30 cellular contexts compared by ENCODE assay signal in genomic region chr2:96389728-96390127, GRCh38. TPM values are rescaled to one million over a fixed set of nuclear protein-coding genes. Genes with fewer than 3 reads are reported as not detected.
DNase-seq lines count a peak whose midpoint lies in the region; ATAC-seq, FAIRE-seq and TF ChIP-seq lines count a peak whose summit lies in the region.
"Had no signal": no experiment of that assay in that cellular context is flagged by ENCODE, and none has a peak within 500 bp of the region (broad histone marks: within the 10 kb centered on the region; RNA-seq: fewer than 3 reads in every experiment).

No MANE protein-coding gene starts in this region.

- H3K4me1 ChIP-seq in GM23338 (ENCODE audit: insufficient read depth) (no peaks in the 10 kb centered on the region), GM12878 (ENCODE audit: control insufficient read depth, insufficient read depth, low read length) (no peaks in the 10 kb centered on the region), PC-9 (replicated peaks; ENCODE audit: insufficient read depth) (no peaks in the 10 kb centered on the region), mucosa of descending colon (ENCODE audit: low read depth) (no peaks in the 10 kb centered on the region)
- no peaks in the 10 kb centered on the region for H3K4me1 ChIP-seq in naive thymus-derived CD4-positive, alpha-beta T cell (ENCODE audit: control insufficient read depth in 2 of 2, insufficient read depth in 2 of 2, low read length in 2 of 2)
- H3K4me1 ChIP-seq: esophagus muscularis mucosa, left lung, parathyroid adenoma, sigmoid colon, tibial artery had no signal

- H3K9me3 Mint-ChIP-seq in CD4-positive, alpha-beta T cell = no peaks in the 10 kb centered on the region
- peaks cover 2% of the 10 kb centered on the region; the same call in 2 of the 3 replicates for H3K9me3 Mint-ChIP-seq in GM23338
- peaks cover 0 to 5% (median 0%) of the 10 kb centered on the region in 11 donors for H3K9me3 Mint-ChIP-seq in naive thymus-derived CD4-positive, alpha-beta T cell
- H3K9me3 Mint-ChIP-seq: activated CD4-positive, alpha-beta T cell treated with anti-CD3 and anti-CD28 coated beads, Interleukin-2, amount 10 ng/mL, durations not matched to agents 7 days and 5 days; stimulated activated naive CD8-positive, alpha-beta T cell treated with anti-CD3 and anti-CD28 coated beads, Interleukin-15, Interleukin-2, amounts not matched to agents 100 ng/mL and 50 ng/mL, for 24 hours had no signal

- intact Hi-C loops in CD4-positive, alpha-beta T cell (cut with DNase I, micrococcal nuclease) = no loop called here
- intact Hi-C loops in GM12878 (cut with micrococcal nuclease; ENCODE audit: unreplicated experiment) = no loop called here
- intact Hi-C loops in naive thymus-derived CD4-positive, alpha-beta T cell (cut with micrococcal nuclease) = no loop called here
- intact Hi-C loops in PC-9 (cut with micrococcal nuclease; ENCODE audit: unreplicated experiment) = no loop called here
- intact Hi-C loops in mucosa of descending colon (cut with DNase I, micrococcal nuclease) = no loop called here

- H4K20me1 ChIP-seq in GM23338 (replicated peaks; ENCODE audit: insufficient read depth) (no peaks in the 10 kb centered on the region), GM12878 (ENCODE audit: control insufficient read depth, insufficient read depth) (no peaks in the 10 kb centered on the region), PC-9 (ENCODE audit: insufficient read depth) (no peaks in the 10 kb centered on the region)

- peak; percentile 63 for ATAC-seq in CD4-positive, alpha-beta T cell (ENCODE audit: poor library complexity)
- no peak for ATAC-seq in GM23338
- peak; percentile 48 for ATAC-seq in GM12878
- ATAC-seq in naive thymus-derived CD4-positive, alpha-beta T cell = peak; percentile 58
- no peak for ATAC-seq in mucosa of descending colon
- no peak for ATAC-seq in GM21576 (IDR thresholded peaks at IDR 0.05; ENCODE audit: unreplicated experiment)
- ATAC-seq: left lung, Right ventricle myocardium inferior had no signal

- no peak overlapping the region for H3K27ac ChIP-seq in CD4-positive, alpha-beta T cell (ENCODE audit: low read depth, low read length)
- no peak overlapping the region for H3K27ac ChIP-seq in GM23338 (ENCODE audit: low read depth)
- no peak overlapping the region for H3K27ac ChIP-seq in GM12878 (ENCODE audit: control insufficient read depth, insufficient read depth)
- H3K27ac ChIP-seq in naive thymus-derived CD4-positive, alpha-beta T cell (ENCODE audit: low read depth, low read length) = no peak overlapping the region
- no peak overlapping the region for H3K27ac ChIP-seq in PC-9
- H3K27ac ChIP-seq: esophagus muscularis mucosa, HL-60, left lung, parathyroid adenoma, sigmoid colon, tibial artery had no signal

- H3K27me3 Mint-ChIP-seq in CD4-positive, alpha-beta T cell = no peaks in the 10 kb centered on the region
- H3K27me3 Mint-ChIP-seq in GM23338 (ENCODE audit: insufficient read depth, low read depth, poor library complexity) = peaks cover 5% of the 10 kb centered on the region
- H3K27me3 Mint-ChIP-seq in naive thymus-derived CD4-positive, alpha-beta T cell = peaks cover 0 to 5% (median 0%) of the 10 kb centered on the region in 5 donors
- H3K27me3 Mint-ChIP-seq: CD4-positive, CD25-positive, alpha-beta regulatory T cell; stimulated activated naive CD8-positive, alpha-beta T cell treated with anti-CD3 and anti-CD28 coated beads, Interleukin-15, Interleukin-2, amounts not matched to agents 100 ng/mL and 50 ng/mL, for 24 hours had no signal

- no peak for TF ChIP-seq POLR2A in GM12878 (IDR thresholded peaks at IDR 0.05; ENCODE audit: low read depth, low read length)

- peaks cover 4% of the 10 kb centered on the region; the same call in 1 of the 2 replicates for H3K9me2 ChIP-seq in GM23338 (ENCODE audit: insufficient read depth)
- no peaks in the 10 kb centered on the region for H3K9me2 ChIP-seq in PC-9 (ENCODE audit: insufficient read depth)

- H3K36me3 ChIP-seq in GM23338 (ENCODE audit: insufficient read depth) (no peaks in the 10 kb centered on the region), GM12878 (ENCODE audit: control insufficient read depth in 2 of 2, insufficient read depth in 2 of 2, low read length in 1 of 2) (no peaks in the 10 kb centered on the region), PC-9 (ENCODE audit: low read depth) (no peaks in the 10 kb centered on the region), mucosa of descending colon (ENCODE audit: low read depth) (no peaks in the 10 kb centered on the region)
- no peaks in the 10 kb centered on the region for H3K36me3 ChIP-seq in naive thymus-derived CD4-positive, alpha-beta T cell (ENCODE audit: control insufficient read depth in 2 of 3, insufficient read depth in 3 of 3, low read length in 3 of 3)
- H3K36me3 ChIP-seq: esophagus muscularis mucosa, left lung, sigmoid colon, tibial artery had no signal

- H3K4me3 ChIP-seq in GM23338 (no peak overlapping the region), GM12878 (no peak overlapping the region), PC-9 (no peak overlapping the region), mucosa of descending colon (no peak overlapping the region)
- H3K4me3 ChIP-seq in naive thymus-derived CD4-positive, alpha-beta T cell (ENCODE audit: low read length) = no peak overlapping the region
- H3K4me3 ChIP-seq: esophagus muscularis mucosa, left lung, sigmoid colon, tibial artery had no signal

- no peak for TF ChIP-seq CTCF in CD4-positive, alpha-beta T cell (IDR thresholded peaks at IDR 0.05)
- TF ChIP-seq CTCF in GM23338 (conservative IDR thresholded peaks at IDR 0.05; ENCODE audit: low read depth in 2 of 2) (no peak), GM12878 (IDR thresholded peaks at IDR 0.05 in 2 of 3, conservative IDR thresholded peaks at IDR 0.05 in 1 of 3; ENCODE audit: control insufficient read depth in 2 of 3, extremely low read depth in 1 of 3, insufficient read depth in 1 of 3, low read depth in 3 of 3, low read length in 3 of 3) (no peak), PC-9 (conservative IDR thresholded peaks at IDR 0.05) (no peak), mucosa of descending colon (IDR thresholded peaks at IDR 0.05) (no peak)

- POLR2A ChIA-PET in CD4-positive, alpha-beta T cell (lab: Charles Lee) = no interaction called here
- POLR2A ChIA-PET in GM12878 (lab: Charles Lee) (interaction anchor here (1.1 kb wide), 1 partner anchor 138 kb away, joined by 3 read pairs; no protein-coding TSS in a partner anchor), PC-9 (lab: Charles Lee; ENCODE audit: unreplicated experiment) (no interaction called here)
- POLR2A ChIA-PET in naive thymus-derived CD4-positive, alpha-beta T cell (lab: Charles Lee) = interaction anchor here (0.6 kb wide), 1 partner anchor 95 kb away, joined by 3 read pairs; no protein-coding TSS in a partner anchor

- H2AFZ ChIP-seq in GM23338 (peak overlapping the region; percentile 32; the same call in 1 of the 2 replicates), GM12878 (ENCODE audit: control insufficient read depth, low read depth, low read length) (peak overlapping the region; percentile 11; the same call in 1 of the 2 replicates), PC-9 (no peak overlapping the region)
- H2AFZ ChIP-seq: parathyroid adenoma had no signal

- H3K4me3 Mint-ChIP-seq in CD4-positive, alpha-beta T cell = no peak overlapping the region
- no peak overlapping the region for H3K4me3 Mint-ChIP-seq in GM23338
- no peak overlapping the region for H3K4me3 Mint-ChIP-seq in naive thymus-derived CD4-positive, alpha-beta T cell
- H3K4me3 Mint-ChIP-seq: activated CD4-positive, alpha-beta T cell treated with anti-CD3 and anti-CD28 coated beads, Interleukin-2, amount 10 ng/mL, durations not matched to agents 7 days and 5 days; CD4-positive, CD25-positive, alpha-beta regulatory T cell; nephron progenitor cell; stimulated activated naive CD8-positive, alpha-beta T cell treated with anti-CD3 and anti-CD28 coated beads, Interleukin-15, Interleukin-2, amounts not matched to agents 100 ng/mL and 50 ng/mL, for 24 hours had no signal

- no TSS peak for BruUV-seq in GM12878 (replicated peaks; lab: Mats Ljungman, UMichigan)
- no TSS peak for BruUV-seq in PC-9 (replicated peaks; lab: Mats Ljungman, UMichigan)

- H3K9ac ChIP-seq in GM12878 (ENCODE audit: control insufficient read depth, insufficient read depth, low read length) = no peak overlapping the region
- H3K9ac ChIP-seq: parathyroid adenoma had no signal

- H3K36me3 Mint-ChIP-seq in CD4-positive, alpha-beta T cell (ENCODE audit: low read depth) = no peaks in the 10 kb centered on the region
- no peaks in the 10 kb centered on the region for H3K36me3 Mint-ChIP-seq in GM23338 (ENCODE audit: low read depth)
- H3K36me3 Mint-ChIP-seq in naive thymus-derived CD4-positive, alpha-beta T cell = peaks cover 0 to 3% (median 0%) of the 10 kb centered on the region in 5 donors
- H3K36me3 Mint-ChIP-seq: CD4-positive, CD25-positive, alpha-beta regulatory T cell had no signal

- in situ Hi-C loops in GM12878 (cut with MboI) = no loop called here

- SMC1A ChIA-PET in GM12878 (lab: Charles Lee; ENCODE audit: uncharacterized antibody, unreplicated experiment) = interaction anchor here (1.0 to 1.3 kb wide), 2 partner anchors 17 to 121 kb away, joined by 3 read pairs; no protein-coding TSS in a partner anchor

- no peak overlapping the region for H3K27ac Mint-ChIP-seq in CD4-positive, alpha-beta T cell
- H3K27ac Mint-ChIP-seq in GM23338 = no peak overlapping the region
- H3K27ac Mint-ChIP-seq in naive thymus-derived CD4-positive, alpha-beta T cell = peak overlapping the region in 3 of 9 donors; percentile 43 to 58 (median 53)
- H3K27ac Mint-ChIP-seq: activated CD4-positive, alpha-beta T cell treated with anti-CD3 and anti-CD28 coated beads, Interleukin-2, amount 10 ng/mL, durations not matched to agents 7 days and 5 days; nephron progenitor cell; stimulated activated naive CD8-positive, alpha-beta T cell treated with anti-CD3 and anti-CD28 coated beads, Interleukin-15, Interleukin-2, amounts not matched to agents 100 ng/mL and 50 ng/mL, for 24 hours had no signal

- H3K79me2 ChIP-seq in GM23338 (replicated peaks; ENCODE audit: insufficient read depth) = no peaks in the 10 kb centered on the region
- H3K79me2 ChIP-seq in GM12878 (ENCODE audit: control insufficient read depth, insufficient read depth, low read length) = no peaks in the 10 kb centered on the region
- H3K79me2 ChIP-seq in PC-9 (ENCODE audit: low read depth) = no peaks in the 10 kb centered on the region
- H3K79me2 ChIP-seq: parathyroid adenoma had no signal

- 35% methylated on average over 4 of the region's 4 CpGs for WGBS in GM12878 (ENCODE audit: insufficient coverage, insufficient replicate concordance, low lambda C conversion rate, missing lambda C conversion rate)

- no peaks in the 10 kb centered on the region for H3F3A ChIP-seq in GM23338 (replicated peaks; ENCODE audit: low read depth)
- H3F3A ChIP-seq in PC-9 (ENCODE audit: insufficient read depth, low read depth) = 0 out of 2 replicates have a peak, but pooled peaks cover 6% of the 10 kb centered on the region

- H3K4me2 ChIP-seq in GM23338 = no peak overlapping the region
- no peak overlapping the region for H3K4me2 ChIP-seq in GM12878 (ENCODE audit: control insufficient read depth, insufficient read depth)
- no peak overlapping the region for H3K4me2 ChIP-seq in PC-9

- no peaks in the 10 kb centered on the region for H3K9me3 ChIP-seq in CD4-positive, alpha-beta T cell (ENCODE audit: control insufficient read depth, low read length)
- no peaks in the 10 kb centered on the region; the same call in 1 of the 3 replicates for H3K9me3 ChIP-seq in GM12878 (replicated peaks; ENCODE audit: control insufficient read depth, insufficient read depth, low read length)
- no peaks in the 10 kb centered on the region for H3K9me3 ChIP-seq in naive thymus-derived CD4-positive, alpha-beta T cell (ENCODE audit: control insufficient read depth in 2 of 3, low read length in 3 of 3)
- H3K9me3 ChIP-seq in PC-9 (ENCODE audit: insufficient read depth, low read depth) = no peaks in the 10 kb centered on the region
- H3K9me3 ChIP-seq in mucosa of descending colon = no peaks in the 10 kb centered on the region
- H3K9me3 ChIP-seq: esophagus muscularis mucosa, left lung, sigmoid colon, tibial artery had no signal

- H3K27me3 ChIP-seq in CD4-positive, alpha-beta T cell (ENCODE audit: control insufficient read depth, insufficient read depth, low read length) = no peaks in the 10 kb centered on the region
- H3K27me3 ChIP-seq in GM23338 (ENCODE audit: insufficient read depth) (no peaks in the 10 kb centered on the region), GM12878 (replicated peaks in 1 of 2; ENCODE audit: control insufficient read depth in 2 of 2, insufficient read depth in 2 of 2, low read length in 1 of 2) (no peaks in the 10 kb centered on the region), PC-9 (ENCODE audit: insufficient read depth, low read depth) (no peaks in the 10 kb centered on the region)
- H3K27me3 ChIP-seq in naive thymus-derived CD4-positive, alpha-beta T cell (ENCODE audit: control insufficient read depth in 2 of 2, insufficient read depth in 2 of 2, low read length in 2 of 2) = no peaks in the 10 kb centered on the region
- H3K27me3 ChIP-seq: esophagus muscularis mucosa, sigmoid colon had no signal

- no peak for TF ChIP-seq EP300 in GM12878 (IDR thresholded peaks at IDR 0.05; ENCODE audit: borderline replicate concordance in 1 of 2, control insufficient read depth in 1 of 2, low read depth in 2 of 2, low read length in 2 of 2)

- H3K4me1 Mint-ChIP-seq in CD4-positive, alpha-beta T cell (ENCODE audit: low read depth) = peaks cover 7% of the 10 kb centered on the region
- 0 out of 3 replicates have a peak, but pooled peaks cover 3% of the 10 kb centered on the region for H3K4me1 Mint-ChIP-seq in GM23338
- H3K4me1 Mint-ChIP-seq in naive thymus-derived CD4-positive, alpha-beta T cell = peaks cover 7 to 9% (median 8%) of the 10 kb centered on the region in 7 donors

- RAD21 ChIA-PET in GM12878 (lab: Charles Lee; ENCODE audit: unreplicated experiment) = interaction anchor here (0.6 to 1.2 kb wide), 2 partner anchors 120 to 211 kb away, joined by 3 read pairs; no protein-coding TSS in a partner anchor

- no peak for TF ChIP-seq RAD21 in GM12878 (IDR thresholded peaks at IDR 0.05; ENCODE audit: insufficient read depth, low read depth, low read length)

- FAIRE-seq in GM12878 (lab: Jason Lieb, UNC) = no peak
- FAIRE-seq: frontal cortex, G401.6 had no signal

- DNase-seq in CD4-positive, alpha-beta T cell = no peak
- no peak for DNase-seq in GM23338 (ENCODE audit: low spot score)
- no peak for DNase-seq in GM12878 (ENCODE audit: low read depth, low spot score)
- peak in 1 of 9 donors; percentile 17 for DNase-seq in naive thymus-derived CD4-positive, alpha-beta T cell
- DNase-seq in PC-9 = no peak
- DNase-seq in DMS114 treated with DMSO at 0.1 percent for 48 hours (lab: John Stamatoyannopoulos, UW; ENCODE audit: unreplicated experiment) = no peak
- no peak for DNase-seq in mucosa of descending colon
- DNase-seq: activated CD4-positive, alpha-beta T cell treated with anti-CD3 and anti-CD28 coated beads, Interleukin-2, amount 10 ng/mL, durations not matched to agents 7 days and 5 days; CD4-positive, CD25-positive, alpha-beta regulatory T cell; DMS 273 treated with DMSO at 0.1 percent for 48 hours; effector CD8-positive, alpha-beta T cell; H7; left lung; midbrain; NCI-H1105 treated with DMSO at 0.1 percent for 48 hours; NCI-H2029; NCI-H226; NCI-H82; nephron progenitor cell; sigmoid colon; T-helper 9 cell; tibial artery had no signal

- CTCF ChIA-PET in CD4-positive, alpha-beta T cell (lab: Charles Lee) = interaction anchor here (1.4 kb wide), 1 partner anchor 18 kb away, joined by 3 read pairs; no protein-coding TSS in a partner anchor
- CTCF ChIA-PET in GM12878 (lab: Yijun Ruan, JAX) (interaction anchor here (0.8 to 3.3 kb wide), 2 partner anchors 18 to 30 kb away, joined by 3 to 14 read pairs; no protein-coding TSS in a partner anchor), PC-9 (lab: Charles Lee) (interaction anchor here (0.6 kb wide), 1 partner anchor 114 kb away, joined by 6 read pairs; no protein-coding TSS in a partner anchor)
- CTCF ChIA-PET in naive thymus-derived CD4-positive, alpha-beta T cell (lab: Charles Lee) = no interaction called here

RNA-seq across cellular contexts. Expression of gene NCAPH, which starts 54.2 kb away (rescaled TPM):
- 1 to 10 TPM; 3.0 to 3.1 TPM for total RNA-seq in CD4-positive, alpha-beta T cell
- total RNA-seq in GM23338 (2014; rRNA removed; shearing (Covaris generic)) = 39.2 and 50.8 TPM in 2 replicates
- polyA plus RNA-seq in GM23338 (2016; fragmentation: Nextera tagmentation; extraction: Ambion mirVana) (28.4 and 30.2 TPM in 2 replicates), GM12878 (2011; rRNA removed) (67.7 and 71.2 TPM in 2 replicates), GM12878 (2014; fragmentation: Illumina TruSeq; extraction: Trizol) (90.1 and 107 TPM in 2 replicates), GM12878 (2014; fragmentation: Nextera tagmentation; extraction: Ambion mirVana) (10 to 100 TPM; 42.6 to 45.8 TPM), GM12878 (2014; rRNA removed) (66.2 and 71.4 TPM in 2 replicates), GM12878 (2016; fragmentation: Nextera tagmentation; extraction: Ambion mirVana) (10 to 100 TPM; 69.6 to 73.4 TPM)
- total RNA-seq in GM12878 (2013; cell fraction: nucleolus; rRNA removed) = 23.0 and 28.6 TPM in 2 replicates
- total RNA-seq in GM12878 (2014; rRNA removed) (58.1 and 66.4 TPM in 2 replicates), GM12878 (2014; rRNA removed; fragmentation: Illumina TruSeq; extraction: Trizol) (63.6 and 64.5 TPM in 2 replicates), GM12878 (2021) (67.0 and 71.0 TPM in 2 replicates), PC-9 (2021) (55.0 and 55.4 TPM in 2 replicates), mucosa of descending colon (10 to 100 TPM in 1 of 3 donors, 1 to 10 TPM in 2; 2.8 to 13.4 (median 4.6) TPM)
- polyA plus RNA-seq in GM12878 (2011; ENCODE audit: low read depth) = 21.2 TPM
- polyA plus RNA-seq in GM12878 (2011; cell fraction: cytosol; rRNA removed) = 71.1 and 75.5 TPM in 2 replicates
- 65.1 and 68.2 TPM in 2 replicates for polyA plus RNA-seq in GM12878 (2011; cell fraction: nucleus; rRNA removed)
- 17.5 and 27.0 TPM in 2 replicates for polyA plus RNA-seq in GM12878 (2012)
- polyA minus RNA-seq in GM12878 (2011; rRNA and poly(A)+ RNA removed) = 57.9 and 60.6 TPM in 2 replicates
- 21.6 and 31.8 TPM in 2 replicates for polyA minus RNA-seq in GM12878 (2011; cell fraction: cytosol; rRNA and poly(A)+ RNA removed)
- polyA minus RNA-seq in GM12878 (2011; cell fraction: nucleus; rRNA and poly(A)+ RNA removed) = 21.2 and 28.6 TPM in 2 replicates
- total RNA-seq in naive thymus-derived CD4-positive, alpha-beta T cell = 10 to 100 TPM in 1 of 5 experiments, under 1 TPM in 4; 0.16 to 50.2 (median 0.66) TPM
- polyA plus RNA-seq in naive thymus-derived CD4-positive, alpha-beta T cell = not detected

Comparison
In these comparisons a context has a peak if more than half of its experiments do, and no peak if none do; other contexts are left out.
1. ATAC-seq: peak in CD4-positive, alpha-beta T cell (single experiment), GM12878 (single experiment) and naive thymus-derived CD4-positive, alpha-beta T cell (single experiment); none in GM23338 (single experiment), mucosa of descending colon (single experiment) and GM21576 (single experiment).
2. POLR2A ChIA-PET loops: an anchor here in GM12878 (1.1 kb wide) and naive thymus-derived CD4-positive, alpha-beta T cell (0.6 kb wide); none called in CD4-positive, alpha-beta T cell and PC-9.